ENCODE assay signal across 8 cellular contexts in genomic region chr2:204145197-204146190, GRCh38.
A peak's percentile ranks its signal among the peaks of the same experiment; 100 is the strongest.
DNase-seq lines count a peak whose midpoint lies in the region; ATAC-seq and TF ChIP-seq lines count a peak whose summit lies in the region.

No MANE protein-coding gene starts in this region.

- DNase-seq in DMS 273 treated with DMSO at 0.1 percent for 48 hours (lab: John Stamatoyannopoulos, UW) (peak; percentile 33), OCI-M1 (lab: John Stamatoyannopoulos, UW) (peak; percentile 89), fibroblast of lung (ENCODE audit: low read depth in 2 of 2) (peak; percentile 54 to 76)
- peak; percentile 75 for DNase-seq in activated T-cell treated with anti-CD3 and anti-CD28 coated beads, Interleukin-2, amount 50 U/mL, for 4 hours
- DNase-seq in natural killer cell treated with Interleukin-12 subunit alpha and Interleukin-12 subunit beta and Interleukin-15 and Interleukin-18, amount 100 ng/mL, for 72 hours (ENCODE audit: low spot score), result peak; percentile 88
- peak; percentile 56 to 84 (median 61) for DNase-seq in stimulated activated naive CD4-positive, alpha-beta T cell (lab: John Stamatoyannopoulos, UW)

- no peaks in the 10 kb centered on the region for H3K36me3 ChIP-seq in HUES64 (ENCODE audit: insufficient read depth, low read length)
- H3K36me3 ChIP-seq in fibroblast of lung (ENCODE audit: control insufficient read depth, insufficient read depth, low read length), result no peaks in the 10 kb centered on the region

- H3K79me2 ChIP-seq in fibroblast of lung (ENCODE audit: control insufficient read depth, insufficient read depth, low read length), result no peaks in the 10 kb centered on the region

- H3K9ac ChIP-seq in HUES64 (ENCODE audit: low read depth, low read length), result no peak overlapping the region; the same call in 1 of the 2 replicates
- no peak overlapping the region for H3K9ac ChIP-seq in fibroblast of lung (ENCODE audit: insufficient read depth, low read length)

- no peaks in the 10 kb centered on the region for H4K20me1 ChIP-seq in fibroblast of lung (ENCODE audit: control insufficient read depth, extremely low read depth, insufficient read depth, low read length)

- H3K27me3 ChIP-seq in HUES64 (ENCODE audit: insufficient read depth, low read length), result no peaks in the 10 kb centered on the region
- peaks cover 4% of the 10 kb centered on the region for H3K27me3 ChIP-seq in fibroblast of lung (ENCODE audit: control insufficient read depth, insufficient read depth, low read length)

- H3K4me1 ChIP-seq in HUES64 (ENCODE audit: insufficient read depth, low read length), result peaks cover 17% of the 10 kb centered on the region
- H3K4me1 ChIP-seq in fibroblast of lung (ENCODE audit: control insufficient read depth, extremely low read depth, insufficient read depth, low read length), result no peaks in the 10 kb centered on the region

- H3K27me3 Mint-ChIP-seq in activated T-cell treated with anti-CD3 and anti-CD28 coated beads, Interleukin-2, amount 50 U/mL, for 4 hours (ENCODE audit: low read depth), result peaks cover 5% of the 10 kb centered on the region
- peaks cover 27 to 31% of the 10 kb centered on the region in 2 donors for H3K27me3 Mint-ChIP-seq in natural killer cell treated with Interleukin-12 subunit alpha and Interleukin-12 subunit beta and Interleukin-15 and Interleukin-18, amount 100 ng/mL, for 72 hours

- peak overlapping the region; percentile 71 for H2AFZ ChIP-seq in fibroblast of lung (ENCODE audit: low read length)

- H3K27ac ChIP-seq in HUES64 (ENCODE audit: low read depth, low read length) (no peak overlapping the region), fibroblast of lung (ENCODE audit: insufficient read depth, low read length) (no peak overlapping the region)

- peak; percentile 96 to 97 for TF ChIP-seq CTCF in fibroblast of lung (conservative IDR thresholded peaks at IDR 0.05 in 1 of 2, IDR thresholded peaks at IDR 0.05 in 1 of 2; ENCODE audit: low read depth in 1 of 2, low read length in 2 of 2)

- H3K27ac Mint-ChIP-seq in natural killer cell treated with Interleukin-12 subunit alpha and Interleukin-12 subunit beta and Interleukin-15 and Interleukin-18, amount 100 ng/mL, for 72 hours, result peak overlapping the region; percentile 37 to 88

- H3K9me3 Mint-ChIP-seq in activated T-cell treated with anti-CD3 and anti-CD28 coated beads, Interleukin-2, amount 50 U/mL, for 4 hours, result no peaks in the 10 kb centered on the region
- no peaks in the 10 kb centered on the region for H3K9me3 Mint-ChIP-seq in natural killer cell treated with Interleukin-12 subunit alpha and Interleukin-12 subunit beta and Interleukin-15 and Interleukin-18, amount 100 ng/mL, for 72 hours

- peak; percentile 98 for ATAC-seq in GM21528 (IDR thresholded peaks at IDR 0.05; ENCODE audit: low FRiP score, unreplicated experiment)
- ATAC-seq in activated T-cell treated with anti-CD3 and anti-CD28 coated beads, Interleukin-2, amount 50 U/mL, for 4 hours, result peak; percentile 96 to 98
- ATAC-seq in natural killer cell treated with Interleukin-12 subunit alpha and Interleukin-12 subunit beta and Interleukin-15 and Interleukin-18, amount 100 ng/mL, for 72 hours, result peak; percentile 94 to 95

- H3K4me3 ChIP-seq in HUES64 (ENCODE audit: low read length) (peak overlapping the region; percentile 36), fibroblast of lung (replicated peaks in 1 of 4; ENCODE audit: control extremely low read depth in 1 of 4, insufficient read depth in 1 of 4, low read depth in 3 of 4, low read length in 4 of 4) (peak overlapping the region; percentile 45 to 71 (median 50))

- 20% methylated on average over 19 of the region's 21 CpGs for WGBS in HUES64

- H3K4me3 Mint-ChIP-seq in activated T-cell treated with anti-CD3 and anti-CD28 coated beads, Interleukin-2, amount 50 U/mL, for 4 hours, result peak overlapping the region; percentile 77
- peak overlapping the region; percentile 82 for H3K4me3 Mint-ChIP-seq in natural killer cell treated with Interleukin-12 subunit alpha and Interleukin-12 subunit beta and Interleukin-15 and Interleukin-18, amount 100 ng/mL, for 72 hours

- peaks cover 7% of the 10 kb centered on the region for H3K4me1 Mint-ChIP-seq in activated T-cell treated with anti-CD3 and anti-CD28 coated beads, Interleukin-2, amount 50 U/mL, for 4 hours (ENCODE audit: low read depth)
- peaks cover 13 to 21% of the 10 kb centered on the region in 2 donors for H3K4me1 Mint-ChIP-seq in natural killer cell treated with Interleukin-12 subunit alpha and Interleukin-12 subunit beta and Interleukin-15 and Interleukin-18, amount 100 ng/mL, for 72 hours (ENCODE audit: low read depth in 2 of 2)

- no peaks in the 10 kb centered on the region for H3K9me3 ChIP-seq in HUES64 (ENCODE audit: insufficient read depth, low read depth, low read length)
- no peaks in the 10 kb centered on the region for H3K9me3 ChIP-seq in fibroblast of lung (ENCODE audit: control insufficient read depth, insufficient read depth, low read depth, low read length)

- peak overlapping the region; percentile 85 for H3K4me2 ChIP-seq in fibroblast of lung (ENCODE audit: extremely low read depth, insufficient read depth, low read length)

- H3K36me3 Mint-ChIP-seq in activated T-cell treated with anti-CD3 and anti-CD28 coated beads, Interleukin-2, amount 50 U/mL, for 4 hours (ENCODE audit: insufficient read depth), result no peaks in the 10 kb centered on the region
- H3K36me3 Mint-ChIP-seq in natural killer cell treated with Interleukin-12 subunit alpha and Interleukin-12 subunit beta and Interleukin-15 and Interleukin-18, amount 100 ng/mL, for 72 hours, result no peaks in the 10 kb centered on the region

Comparison
In these comparisons a context has a peak if more than half of its experiments do, and no peak if none do; other contexts are left out.
1. DNase-seq: peak in every context shown above with its lines; median percentile 89 in OCI-M1; 88 in natural killer cell treated with Interleukin-12 subunit alpha and Interleukin-12 subunit beta and Interleukin-15 and Interleukin-18, amount 100 ng/mL, for 72 hours; 75 in activated T-cell treated with anti-CD3 and anti-CD28 coated beads, Interleukin-2, amount 50 U/mL, for 4 hours; 65 in fibroblast of lung; 61 in stimulated activated naive CD4-positive, alpha-beta T cell; 33 in DMS 273 treated with DMSO at 0.1 percent for 48 hours.